18 cellular contexts compared by ENCODE assay signal in genomic region chr2:84878459-84878858, GRCh38. TPM values are rescaled to one million over a fixed set of nuclear protein-coding genes. Genes with fewer than 3 reads are reported as not detected.
DNase-seq lines count a peak whose midpoint lies in the region; ATAC-seq and TF ChIP-seq lines count a peak whose summit lies in the region.
"Had no signal": no experiment of that assay in that cellular context is flagged by ENCODE, and none has a peak within 500 bp of the region (broad histone marks: within the 10 kb centered on the region; RNA-seq: fewer than 3 reads in every experiment).

No MANE protein-coding gene starts in this region.

- H2BK120ac ChIP-seq in IMR-90 (ENCODE audit: low read depth, low read length): 0 out of 2 replicates have a peak overlapping the region, but pooled peaks have one; percentile 32

- H2BK5ac ChIP-seq in IMR-90 (ENCODE audit: low read depth, low read length, poor library complexity, severe bottlenecking): no peak overlapping the region

- peak overlapping the region; percentile 80 for H3K4me3 ChIP-seq in CD8-positive, alpha-beta T cell (ENCODE audit: low read depth, low read length)
- no peak overlapping the region for H3K4me3 ChIP-seq in IMR-90 (ENCODE audit: insufficient read depth, low read depth, low read length)
- H3K4me3 ChIP-seq in mononuclear cell (ENCODE audit: low read length): peak overlapping the region; percentile 32

- no peaks in the 10 kb centered on the region for H4K20me1 ChIP-seq in IMR-90 (ENCODE audit: insufficient read depth, low read length)

- H3K23ac ChIP-seq in IMR-90 (ENCODE audit: low read depth, low read length): peak overlapping the region; percentile 45; the same call in 1 of the 2 replicates

- H4K91ac ChIP-seq in IMR-90 (ENCODE audit: insufficient read depth, low read depth, low read length): no peak overlapping the region

- no peak overlapping the region for H4K5ac ChIP-seq in IMR-90 (ENCODE audit: low read depth, low read length)

- 0 out of 3 replicates have a peak overlapping the region, but pooled peaks have one; percentile 26 for H2BK15ac ChIP-seq in IMR-90 (ENCODE audit: low read depth, low read length)

- peak overlapping the region; percentile 92 for H3K4me3 Mint-ChIP-seq in CD8-positive, alpha-beta T cell

- H3K27me3 Mint-ChIP-seq in CD8-positive, alpha-beta T cell (ENCODE audit: low read depth): no peaks in the 10 kb centered on the region

- H4K8ac ChIP-seq in IMR-90 (ENCODE audit: low read depth in 2 of 2, low read length in 2 of 2): no peak overlapping the region; a peak in 1 of 4 replicates

- dilution Hi-C loops in IMR-90 (cut with HindIII; ENCODE audit: low sequenced_read_pairs, unreplicated experiment): no loop called here

- no peak overlapping the region for H3K9ac ChIP-seq in IMR-90 (ENCODE audit: low read depth, low read length)

- peaks cover 75% of the 10 kb centered on the region for H3K4me1 Mint-ChIP-seq in CD8-positive, alpha-beta T cell (ENCODE audit: low read depth)

- in situ Hi-C loops in IMR-90 (cut with MboI; ENCODE audit: low sequenced_read_pairs): no loop called here

- H3K56ac ChIP-seq in IMR-90 (ENCODE audit: extremely low read depth, insufficient read depth, low read length): no peak overlapping the region

- TF ChIP-seq CTCF in CD8-positive, alpha-beta T cell (IDR thresholded peaks at IDR 0.05): no peak
- TF ChIP-seq CTCF in IMR-90 (conservative IDR thresholded peaks at IDR 0.05; ENCODE audit: low read depth, low read length): no peak

- CTCF ChIA-PET in CD8-positive, alpha-beta T cell (lab: Charles Lee): interaction anchor here (0.7 to 17.9 kb wide), 6 partner anchors 9 to 137 kb away, joined by 3 to 278 read pairs (median 17); partner anchors contain the start of gene TMSB10
- CTCF ChIA-PET in IMR-90 (lab: Yijun Ruan, JAX): no interaction called here

- DNase-seq in DMS53 (lab: John Stamatoyannopoulos, UW): peak; percentile 28
- DNase-seq in DMS53 treated with DMSO at 0.1 percent for 48 hours (lab: John Stamatoyannopoulos, UW; ENCODE audit: unreplicated experiment): no peak
- DNase-seq in CD8-positive, alpha-beta T cell: peak in 1 of 7 experiments; percentile 49
- no peak for DNase-seq in IMR-90
- no peak for DNase-seq in CD1c-positive myeloid dendritic cell (ENCODE audit: extremely low spot score)
- DNase-seq: activated CD4-positive, alpha-beta T cell treated with anti-CD3 and anti-CD28 coated beads, Interleukin-2, amount 50 U/mL, for 48 hours; central memory CD4-positive, alpha-beta T cell; hypothalamus; MM.1S; NCI-H2171; posterior cingulate gyrus; stimulated activated CD4-positive, alpha-beta T cell treated with anti-CD3 and anti-CD28 coated beads, Interleukin-12 subunit alpha, Interleukin-12 subunit beta, amount 100 ng/mL, for 4 hours had no signal

- BruUV-seq in IMR-90 (replicated peaks; lab: Mats Ljungman, UMichigan): no TSS peak

- peak overlapping the region; percentile 52 for H2AK9ac ChIP-seq in IMR-90 (replicated peaks; ENCODE audit: low read depth, low read length, poor library complexity)

- peaks cover 54% of the 10 kb centered on the region for H3K4me1 ChIP-seq in CD8-positive, alpha-beta T cell (ENCODE audit: insufficient read depth, low read length)
- H3K4me1 ChIP-seq in IMR-90 (ENCODE audit: control insufficient read depth, insufficient read depth, low read length) (peaks cover 15% of the 10 kb centered on the region), mononuclear cell (ENCODE audit: insufficient read depth, low read length) (peaks cover 59% of the 10 kb centered on the region)

- H2AK5ac ChIP-seq in IMR-90 (ENCODE audit: low read depth, low read length): 0 out of 2 replicates have a peak overlapping the region, but pooled peaks have one; percentile 64

- TF ChIP-seq RAD21 in IMR-90 (IDR thresholded peaks at IDR 0.05; ENCODE audit: low read length): no peak

- TF ChIP-seq POLR2A in IMR-90 (IDR thresholded peaks at IDR 0.05; ENCODE audit: low read depth, low read length): no peak

- no peak for ATAC-seq in CD8-positive, alpha-beta T cell
- no peak for ATAC-seq in IMR-90 (ENCODE audit: low read depth)
- ATAC-seq in HG03469 (IDR thresholded peaks at IDR 0.05; ENCODE audit: unreplicated experiment): no peak
- ATAC-seq in GM21528 (IDR thresholded peaks at IDR 0.05; ENCODE audit: low FRiP score, unreplicated experiment): no peak
- ATAC-seq: Right ventricle myocardium inferior had no signal

- peak overlapping the region; percentile 91 for H3K27ac Mint-ChIP-seq in CD8-positive, alpha-beta T cell

- H3K4ac ChIP-seq in IMR-90 (ENCODE audit: low read depth, low read length): 0 out of 2 replicates have a peak overlapping the region, but pooled peaks have one; percentile 47

- 0 out of 2 replicates have a peak overlapping the region, but pooled peaks have one; percentile 10 for H3K4me2 ChIP-seq in IMR-90 (ENCODE audit: low read depth, low read length)

- peaks cover 9% of the 10 kb centered on the region for H3K36me3 ChIP-seq in CD8-positive, alpha-beta T cell (ENCODE audit: insufficient read depth, low read length)
- peaks cover 6% of the 10 kb centered on the region for H3K36me3 ChIP-seq in IMR-90 (ENCODE audit: control insufficient read depth, insufficient read depth, low read length)

- no peaks in the 10 kb centered on the region for H3K27me3 ChIP-seq in CD8-positive, alpha-beta T cell (ENCODE audit: insufficient read depth, low read length)
- no peaks in the 10 kb centered on the region for H3K27me3 ChIP-seq in IMR-90 (ENCODE audit: control insufficient read depth, insufficient read depth, low read length)
- peaks cover 32% of the 10 kb centered on the region for H3K27me3 ChIP-seq in mononuclear cell (ENCODE audit: insufficient read depth, low read length)

- H3K9me3 ChIP-seq in CD8-positive, alpha-beta T cell (ENCODE audit: low read length): no peaks in the 10 kb centered on the region
- H3K9me3 ChIP-seq in IMR-90 (ENCODE audit: control insufficient read depth, insufficient read depth, low read length) (no peaks in the 10 kb centered on the region), mononuclear cell (ENCODE audit: low read depth, low read length) (no peaks in the 10 kb centered on the region)

- 0 out of 2 replicates have a peak overlapping the region, but pooled peaks have one; percentile 34 for H3K14ac ChIP-seq in IMR-90 (replicated peaks; ENCODE audit: low read depth, low read length)

- H3K9me1 ChIP-seq in IMR-90 (ENCODE audit: insufficient read depth, low read length): peaks cover 8% of the 10 kb centered on the region; the same call in 1 of the 2 replicates

- no peaks in the 10 kb centered on the region for H3K9me3 Mint-ChIP-seq in CD8-positive, alpha-beta T cell

- H2AFZ ChIP-seq in IMR-90 (replicated peaks; ENCODE audit: low read length, poor library complexity): no peak overlapping the region

- POLR2A ChIA-PET in CD8-positive, alpha-beta T cell (lab: Charles Lee): interaction anchor here (1.1 kb wide), 1 partner anchor 40 kb away, joined by 4 read pairs; no protein-coding TSS in a partner anchor
- POLR2A ChIA-PET in IMR-90 (lab: Charles Lee; ENCODE audit: unreplicated experiment): no interaction called here

- intact Hi-C loops in CD8-positive, alpha-beta T cell (cut with DNase I, micrococcal nuclease): loop anchor here in 1 of 2 experiments (5.0 kb wide), 1 partner anchor 94 kb away; the partner anchor contains the start of gene KCMF1
- intact Hi-C loops in IMR-90 (cut with micrococcal nuclease): no loop called here

- WGBS in IMR-90 (ENCODE audit: extremely low coverage in 2 of 2, insufficient read length in 1 of 2), 2 experiments: no CpG with 5 or more reads among the region's 1 CpG

- no peak overlapping the region for H3K18ac ChIP-seq in IMR-90 (ENCODE audit: low read depth, low read length)

- peaks cover 41% of the 10 kb centered on the region for H3K36me3 Mint-ChIP-seq in CD8-positive, alpha-beta T cell

- peak overlapping the region; percentile 57; the same call in 1 of the 2 replicates for H2BK20ac ChIP-seq in IMR-90 (ENCODE audit: low read depth, low read length)

- peaks cover 27 to 50% of the 10 kb centered on the region in 2 experiments; a peak in 3 of 4 replicates for H3K79me1 ChIP-seq in IMR-90 (ENCODE audit: low read depth in 1 of 2, low read length in 2 of 2)

- peak overlapping the region; percentile 79 for H3K27ac ChIP-seq in CD8-positive, alpha-beta T cell (ENCODE audit: low read depth, low read length)
- H3K27ac ChIP-seq in IMR-90 (ENCODE audit: insufficient read depth, low read length): no peak overlapping the region
- H3K27ac ChIP-seq: 22Rv1, C4-2B had no signal

TF ChIP-seq in IMR-90, 13 proteins besides CTCF, POLR2A, EP300 and RAD21:
- no peak for TF ChIP-seq NFE2L2 (IDR thresholded peaks at IDR 0.05; ENCODE audit: low read depth, low read length)
- TF ChIP-seq CHD1 (IDR thresholded peaks at IDR 0.05; ENCODE audit: low read depth, low read length): no peak
- TF ChIP-seq BHLHE40 (IDR thresholded peaks at IDR 0.05; ENCODE audit: low read depth, low read length): no peak

RNA-seq across cellular contexts. Expression of gene TRABD2A, which starts 2.4 kb away (rescaled TPM):
- total RNA-seq in CD8-positive, alpha-beta T cell: 100 to 1,000 TPM; 138 to 142 TPM
- total RNA-seq in IMR-90 (2012; rRNA removed) (19.7 and 20.3 TPM in 2 replicates), mononuclear cell (96.0 TPM)
- 15.3 and 17.6 TPM in 2 replicates for polyA plus RNA-seq in IMR-90 (2012; rRNA removed)
- 8.1 and 12.6 TPM in 2 replicates for polyA plus RNA-seq in IMR-90 (2012; cell fraction: cytosol; rRNA removed)
- 7.4 and 9.4 TPM in 2 replicates for polyA plus RNA-seq in IMR-90 (2012; cell fraction: nucleus; rRNA removed; ENCODE audit: low replicate concordance)

RNA-seq across cellular contexts. Expression of gene TMSB10, which starts 27.0 kb away (rescaled TPM):
- total RNA-seq in CD8-positive, alpha-beta T cell: 1,000 to 10,000 TPM; 1,479 to 1,577 TPM
- total RNA-seq in IMR-90 (2012; rRNA removed) (842 and 3,620 TPM in 2 replicates), mononuclear cell (3,268 TPM)
- 5,527 and 7,531 TPM in 2 replicates for polyA plus RNA-seq in IMR-90 (2012; rRNA removed)
- 7,585 and 16,787 TPM in 2 replicates for polyA plus RNA-seq in IMR-90 (2012; cell fraction: cytosol; rRNA removed)
- polyA plus RNA-seq in IMR-90 (2012; cell fraction: nucleus; rRNA removed; ENCODE audit: low replicate concordance): 1,357 and 2,658 TPM in 2 replicates
